8 cellular contexts compared by ENCODE assay signal in the genomic region with DNA sequence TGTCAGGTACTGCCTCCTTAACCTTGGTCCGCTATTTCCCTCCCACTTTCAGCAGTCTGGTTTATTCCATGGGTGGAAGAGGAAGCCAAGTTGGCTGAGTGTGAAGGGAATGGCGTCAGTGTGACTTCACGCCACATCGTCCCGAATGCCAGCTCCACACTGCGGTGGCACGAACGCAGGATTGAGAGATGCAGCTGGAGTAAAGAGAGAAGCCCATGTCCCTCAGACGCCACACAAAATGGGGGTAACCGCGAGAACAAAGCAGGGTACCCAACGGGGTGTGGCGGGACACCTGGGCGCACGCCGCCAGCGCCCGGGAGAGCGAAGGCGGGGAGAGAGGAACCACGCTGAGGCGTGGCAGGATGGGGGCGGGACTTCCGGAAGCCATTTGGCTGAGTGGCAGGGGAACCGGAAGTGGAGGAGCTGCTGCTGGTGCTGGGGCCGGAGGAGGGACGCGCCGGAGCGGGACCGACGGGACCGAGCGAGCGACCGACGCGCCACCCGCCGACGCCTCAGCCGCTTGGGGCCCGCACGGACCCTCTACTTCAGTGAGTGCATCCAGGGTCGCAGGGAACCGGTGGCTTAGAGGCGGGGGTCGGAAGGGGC. TPM values are rescaled to one million over a fixed set of nuclear protein-coding genes. Genes with fewer than 3 reads are reported as not detected.
DNase-seq lines count a peak whose midpoint lies in the region; ATAC-seq lines count a peak whose summit lies in the region.

A gene with protein sequence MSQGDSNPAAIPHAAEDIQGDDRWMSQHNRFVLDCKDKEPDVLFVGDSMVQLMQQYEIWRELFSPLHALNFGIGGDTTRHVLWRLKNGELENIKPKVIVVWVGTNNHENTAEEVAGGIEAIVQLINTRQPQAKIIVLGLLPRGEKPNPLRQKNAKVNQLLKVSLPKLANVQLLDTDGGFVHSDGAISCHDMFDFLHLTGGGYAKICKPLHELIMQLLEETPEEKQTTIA (plus strand): TSS at position 417 of the 606 bp plus-strand sequence. CDS start 8,161 bp downstream, outside the sequence.

- POLR2A ChIA-PET in activated CD8-positive, alpha-beta memory T cell treated with anti-CD3 and anti-CD28 coated beads for 36 hours (lab: Charles Lee), result interaction anchor here (0.6 to 1.6 kb wide), 7 partner anchors 22 to 839 kb away, joined by 3 to 10 read pairs (median 6); a partner anchor contains a TSS

- CTCF ChIA-PET in activated CD8-positive, alpha-beta memory T cell treated with anti-CD3 and anti-CD28 coated beads for 36 hours (lab: Charles Lee), result interaction anchor here (0.8 to 2.4 kb wide), 5 partner anchors 22 to 234 kb away, joined by 3 to 8 read pairs (median 4); a partner anchor contains a TSS

- DNase-seq in COR-L47 (lab: John Stamatoyannopoulos, UW), result peak; percentile 94
- peak; percentile 90 for DNase-seq in HT1080 (ENCODE audit: low read depth)
- peak; percentile 92 for DNase-seq in NOMO-1 (lab: John Stamatoyannopoulos, UW; ENCODE audit: unreplicated experiment in 2 of 2)
- DNase-seq in effector CD8-positive, alpha-beta T cell (lab: John Stamatoyannopoulos, UW), result peak; percentile 87
- peak; percentile 92 to 95 for DNase-seq in lung microvascular endothelial cell (ENCODE audit: low read depth in 2 of 2)
- peak; percentile 89 to 94 (median 90) for DNase-seq in stimulated activated CD4-positive, alpha-beta T cell treated with anti-CD3 and anti-CD28 coated beads, TNF-alpha, amount 100 ng/mL, for 4 hours (ENCODE audit: low read depth in 3 of 3)

- ATAC-seq in GM21367 (IDR thresholded peaks at IDR 0.05; ENCODE audit: unreplicated experiment), result peak; percentile 89

RNA-seq across cellular contexts. Expression of the gene that starts here (rescaled TPM):
- total RNA-seq in HT1080 (2014; rRNA removed; shearing (Covaris generic)), result 112 and 120 TPM in 2 replicates
- 59.1 and 67.3 TPM in 2 replicates for polyA plus RNA-seq in HT1080 (2015; cell fraction: cytosol; rRNA removed)
- polyA plus RNA-seq in HT1080 (2015; cell fraction: nucleus; rRNA removed), result 47.1 and 47.8 TPM in 2 replicates
- 10 to 100 TPM; 81.9 to 85.5 TPM for total RNA-seq in activated CD8-positive, alpha-beta memory T cell treated with anti-CD3 and anti-CD28 coated beads for 36 hours
- total RNA-seq in lung microvascular endothelial cell, result 141 and 188 TPM in 2 replicates

Comparison
In these comparisons a context has a peak if more than half of its experiments do, and no peak if none do; other contexts are left out.
1. Peak in every context shown above with its lines: DNase-seq and ATAC-seq.